ENCODE assay signal across 31 cellular contexts in the genomic region with DNA sequence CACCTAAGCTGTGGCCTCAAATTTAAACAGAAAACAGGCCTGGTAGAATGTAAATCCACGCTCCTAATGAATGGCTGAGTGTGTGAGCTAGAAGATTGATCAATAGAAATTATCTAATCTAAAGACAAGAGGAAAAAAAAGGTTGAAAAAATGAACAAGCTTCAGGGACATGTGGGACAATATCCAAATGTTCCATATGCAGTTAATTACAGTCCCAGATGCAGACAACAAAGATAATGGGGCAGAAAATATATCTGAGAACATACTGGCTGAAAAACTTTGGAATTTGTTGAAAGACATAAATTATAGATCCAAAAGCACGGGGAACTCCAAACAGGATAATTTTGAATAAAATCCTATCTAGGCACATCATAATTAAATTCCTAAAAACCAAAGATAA.
"Had no signal": no experiment of that assay in that cellular context is flagged by ENCODE, and none has a peak within 500 bp of the region (broad histone marks: within the 10 kb centered on the region; RNA-seq: fewer than 3 reads in every experiment).

No MANE protein-coding gene starts in this region.

- DNase-seq: activated B cell treated with CpG ODN at 0.5 μM for 24 hours; activated CD4-positive, alpha-beta memory T cell treated with anti-CD3 and anti-CD28 coated beads for 36 hours; activated CD4-positive, alpha-beta T cell treated with anti-CD3 and anti-CD28 coated beads for 4 hours; activated CD4-positive, alpha-beta T cell treated with anti-CD3 and anti-CD28 coated beads, Interleukin-2, amount 10 ng/mL, durations not matched to agents 24 days and 14 days; activated CD4-positive, alpha-beta T cell treated with anti-CD3 and anti-CD28 coated beads, Interleukin-2, amount 50 U/mL, for 1 hour; activated CD4-positive, alpha-beta T cell treated with anti-CD3 and anti-CD28 coated beads, Interleukin-2, amount 50 U/mL, for 4 hours; activated CD4-positive, CD25-positive, alpha-beta regulatory T cell treated with anti-CD3 and anti-CD28 coated beads, Interleukin-2, amount 50 U/mL, for 72 hours; activated CD8-positive, alpha-beta memory T cell treated with anti-CD3 and anti-CD28 coated beads, Interleukin-2, amount 50 U/mL, for 4 hours; activated CD8-positive, alpha-beta T cell treated with anti-CD3 and anti-CD28 coated beads for 36 hours; activated effector memory CD4-positive, alpha-beta T cell treated with anti-CD3 and anti-CD28 coated beads, Interleukin-2, amount 50 U/mL, for 16 hours; activated gamma-delta T cell treated with Interleukin-2 at 50 U/mL for 16 hours; activated naive CD4-positive, alpha-beta T cell; activated naive CD4-positive, alpha-beta T cell treated with anti-CD3 and anti-CD28 coated beads for 36 hours; activated naive CD4-positive, alpha-beta T cell treated with anti-CD3 and anti-CD28 coated beads, Interleukin-2, amount 50 U/mL, for 16 hours; activated naive CD8-positive, alpha-beta T cell treated with anti-CD3 and anti-CD28 coated beads for 36 hours; activated T-cell treated with anti-CD3 and anti-CD28 coated beads for 4 hours; activated T-cell treated with anti-CD3 and anti-CD28 coated beads, Interleukin-2, amount 50 U/mL, for 1 hour; activated T-cell treated with anti-CD3 and anti-CD28 coated beads, Interleukin-2, amount 50 U/mL, for 4 hours; activated T-cell treated with anti-CD3 and anti-CD28 coated beads, Interleukin-2, amount 50 U/mL, for 72 hours; adrenal gland; amniotic stem cell; aorta; body of pancreas; brain microvascular endothelial cell; central memory CD4-positive, alpha-beta T cell; T-helper 2 cell; T-helper 9 cell had no signal

- H3K4me3 ChIP-seq: adrenal gland, body of pancreas, breast epithelium had no signal

- H3K27ac ChIP-seq: adrenal gland, body of pancreas, brain microvascular endothelial cell, breast epithelium, VCaP had no signal

- H3K36me3 ChIP-seq: adrenal gland, brain microvascular endothelial cell, breast epithelium had no signal

- H3K27me3 ChIP-seq: adrenal gland, body of pancreas, brain microvascular endothelial cell, breast epithelium had no signal

- H3K4me1 ChIP-seq: adrenal gland, body of pancreas, breast epithelium had no signal

- H3K9me3 ChIP-seq: adrenal gland, body of pancreas, breast epithelium had no signal

- ATAC-seq: activated CD8-positive, alpha-beta T cell treated with anti-CD3 and anti-CD28 coated beads for 36 hours; activated naive CD4-positive, alpha-beta T cell treated with anti-CD3 and anti-CD28 coated beads, Interleukin-2, amount 50 U/mL, for 72 hours; activated T-cell treated with anti-CD3 and anti-CD28 coated beads, Interleukin-2, amount 50 U/mL, for 4 hours; activated T-cell treated with anti-CD3 and anti-CD28 coated beads, Interleukin-2, amount 50 U/mL, for 72 hours; activated T-helper 17 cell treated with anti-CD3 and anti-CD28 coated beads, Interleukin-2, amount 50 U/mL, for 72 hours; body of pancreas had no signal
